In genomic region chr5:1019001-1019651, GRCh38 we compare ENCODE assay signal across 18 cellular contexts. TPM values are rescaled to one million over a fixed set of nuclear protein-coding genes. Genes with fewer than 3 reads are reported as not detected.
DNase-seq lines count a peak whose midpoint lies in the region; ATAC-seq and TF ChIP-seq lines count a peak whose summit lies in the region.
"Had no signal": no experiment of that assay in that cellular context is flagged by ENCODE, and none has a peak within 500 bp of the region (broad histone marks: within the 10 kb centered on the region; RNA-seq: fewer than 3 reads in every experiment).

No MANE protein-coding gene starts in this region.

- H3K27me3 ChIP-seq in right atrium auricular region (no peaks in the 10 kb centered on the region), mesenchymal stem cell (ENCODE audit: control insufficient read depth in 1 of 2, insufficient read depth in 1 of 2, low read length in 2 of 2) (peaks cover 28 to 41% of the 10 kb centered on the region in 2 experiments), spleen (replicated peaks in 1 of 7) (peaks cover 0 to 6% (median 0%) of the 10 kb centered on the region in 7 donors)

- peak overlapping the region; percentile 39 for H4K91ac ChIP-seq in mesenchymal stem cell (ENCODE audit: low read length)

- no peak for TF ChIP-seq POLR2A in spleen (IDR thresholded peaks at IDR 0.05)

- H3K23ac ChIP-seq in mesenchymal stem cell (ENCODE audit: low read length in 2 of 2), result no peak overlapping the region

- H3K27ac Mint-ChIP-seq in glutamatergic neuron (ENCODE audit: unreplicated experiment), result no peak overlapping the region
- H3K27ac Mint-ChIP-seq in endothelial cell (ENCODE audit: unreplicated experiment), result no peak overlapping the region

- H2BK12ac ChIP-seq in mesenchymal stem cell (ENCODE audit: low read length in 2 of 2), result no peak overlapping the region

- TF ChIP-seq CTCF in right atrium auricular region (IDR thresholded peaks at IDR 0.05) (no peak), glutamatergic neuron (IDR thresholded peaks at IDR 0.05; ENCODE audit: partially characterized antibody, unreplicated experiment) (no peak), spleen (IDR thresholded peaks at IDR 0.05 in 8 of 11, conservative IDR thresholded peaks at IDR 0.05 in 3 of 11) (no peak), endothelial cell (IDR thresholded peaks at IDR 0.05; ENCODE audit: unreplicated experiment) (no peak)

- H3K9ac ChIP-seq in mesenchymal stem cell (ENCODE audit: low read length), result no peak overlapping the region
- H3K9ac ChIP-seq: GM23248 had no signal

- H2AK5ac ChIP-seq in mesenchymal stem cell (ENCODE audit: low read length, severe bottlenecking), result no peak overlapping the region

- H3K14ac ChIP-seq in mesenchymal stem cell (ENCODE audit: low read length in 2 of 2), result no peak overlapping the region

- H3K4me1 ChIP-seq in right atrium auricular region (no peaks in the 10 kb centered on the region), mesenchymal stem cell (ENCODE audit: control insufficient read depth, insufficient read depth, low read depth, low read length) (no peaks in the 10 kb centered on the region), spleen (peaks cover 0 to 4% (median 0%) of the 10 kb centered on the region in 6 donors)

- no peak overlapping the region for H2BK120ac ChIP-seq in mesenchymal stem cell (ENCODE audit: low read depth, low read length)

- DNase-seq in Right ventricle myocardium inferior (ENCODE audit: missing footprints) (peak; percentile 52), right atrium auricular region (ENCODE audit: low spot score) (no peak), glutamatergic neuron (peak; percentile 19), mesenchymal stem cell (no peak), spleen (peak; percentile 69), D341Med (ENCODE audit: low spot score) (no peak), endothelial cell (ENCODE audit: low spot score) (no peak), midbrain (lab: John Stamatoyannopoulos, UW) (no peak)
- DNase-seq: 8988T, C1 segment of cervical spinal cord, DND-41, GM23248, Karpas-422, MM.1S, NCI-H1105, NCI-H1694, NCI-H226, NCI-H524 treated with DMSO at 0.1 percent for 48 hours had no signal

- no peak overlapping the region for H2BK5ac ChIP-seq in mesenchymal stem cell (ENCODE audit: low read depth, low read length, poor library complexity, severe bottlenecking)

- H4K8ac ChIP-seq in mesenchymal stem cell (ENCODE audit: low read length), result no peak overlapping the region

- 82% methylated on average over 29 of the region's 29 CpGs for WGBS in mesenchymal stem cell
- WGBS in spleen, 5 donors, result 82 to 89% (median 84%) methylated on average over 28 to 29 of the region's 29 CpGs

- H3K36me3 ChIP-seq in right atrium auricular region (no peaks in the 10 kb centered on the region), mesenchymal stem cell (ENCODE audit: control insufficient read depth in 1 of 2, insufficient read depth in 2 of 2, low read depth in 1 of 2, low read length in 2 of 2) (no peaks in the 10 kb centered on the region), spleen (no peaks in the 10 kb centered on the region)

- H3K4me3 ChIP-seq in right atrium auricular region, result no peak overlapping the region
- no peak overlapping the region for H3K4me3 ChIP-seq in mesenchymal stem cell (ENCODE audit: insufficient read depth in 1 of 2, low read depth in 1 of 2, low read length in 2 of 2)
- H3K4me3 ChIP-seq in spleen, result no peak overlapping the region
- H3K4me3 ChIP-seq: GM23248 had no signal

- no peak overlapping the region for H3K4me2 ChIP-seq in mesenchymal stem cell (ENCODE audit: low read length, poor library complexity, severe bottlenecking)

- ATAC-seq in Right ventricle myocardium inferior, result no peak

- H3K27me3 Mint-ChIP-seq in glutamatergic neuron (ENCODE audit: unreplicated experiment), result peaks cover 5% of the 10 kb centered on the region
- H3K27me3 Mint-ChIP-seq in endothelial cell (ENCODE audit: unreplicated experiment), result peaks cover 1% of the 10 kb centered on the region

- no peak overlapping the region for H3K4me3 Mint-ChIP-seq in glutamatergic neuron (ENCODE audit: unreplicated experiment)
- no peak overlapping the region for H3K4me3 Mint-ChIP-seq in endothelial cell (ENCODE audit: unreplicated experiment)

- no peak overlapping the region for H2BK15ac ChIP-seq in mesenchymal stem cell (ENCODE audit: low read depth, poor library complexity, severe bottlenecking)

- peaks cover 7% of the 10 kb centered on the region for H3K4me1 Mint-ChIP-seq in glutamatergic neuron (ENCODE audit: low read depth, unreplicated experiment)
- H3K4me1 Mint-ChIP-seq in endothelial cell (ENCODE audit: unreplicated experiment), result no peaks in the 10 kb centered on the region

- H2AFZ ChIP-seq in mesenchymal stem cell (ENCODE audit: low read depth, low read length), result no peak overlapping the region
- H2AFZ ChIP-seq: GM23248 had no signal

- intact Hi-C loops in Right ventricle myocardium inferior (cut with DNase I), result no loop called here
- intact Hi-C loops in spleen (cut with DNase I; ENCODE audit: low total_unique reads), result no loop called here

- H3K79me1 ChIP-seq in mesenchymal stem cell (replicated peaks; ENCODE audit: low read length, poor library complexity, severe bottlenecking), result no peaks in the 10 kb centered on the region

- H3K9me3 Mint-ChIP-seq in glutamatergic neuron (ENCODE audit: unreplicated experiment) (peaks cover 4% of the 10 kb centered on the region), endothelial cell (ENCODE audit: unreplicated experiment) (no peaks in the 10 kb centered on the region)

- no peaks in the 10 kb centered on the region for H3K9me3 ChIP-seq in right atrium auricular region
- H3K9me3 ChIP-seq in mesenchymal stem cell (ENCODE audit: control insufficient read depth, low read length), result no peaks in the 10 kb centered on the region
- no peaks in the 10 kb centered on the region for H3K9me3 ChIP-seq in spleen

- no peaks in the 10 kb centered on the region for H3K36me3 Mint-ChIP-seq in glutamatergic neuron (ENCODE audit: unreplicated experiment)
- H3K36me3 Mint-ChIP-seq in endothelial cell (ENCODE audit: low read depth, unreplicated experiment), result no peaks in the 10 kb centered on the region

- H3K27ac ChIP-seq in right atrium auricular region, result no peak overlapping the region
- H3K27ac ChIP-seq in mesenchymal stem cell (ENCODE audit: low read length, poor library complexity, severe bottlenecking), result no peak overlapping the region
- H3K27ac ChIP-seq in spleen, result no peak overlapping the region
- H3K27ac ChIP-seq: GM23248 had no signal

- H3K4ac ChIP-seq in mesenchymal stem cell (ENCODE audit: low read depth in 1 of 2, low read length in 2 of 2), result no peak overlapping the region

- H3K18ac ChIP-seq in mesenchymal stem cell (ENCODE audit: low read depth in 1 of 2, low read length in 2 of 2), result no peak overlapping the region

RNA-seq across cellular contexts. Expression of gene NKD2, which starts 10.5 kb away (rescaled TPM):
- 4.4 TPM for total RNA-seq in Right ventricle myocardium inferior
- total RNA-seq in right atrium auricular region, result 1 to 10 TPM; 2.4 to 2.8 TPM
- total RNA-seq in glutamatergic neuron (ENCODE audit: unreplicated experiment), result 41.7 TPM
- polyA plus RNA-seq in mesenchymal stem cell (2013, experiment 1 of 2), result 6.5 TPM
- 6.2 TPM for polyA plus RNA-seq in mesenchymal stem cell (2013, experiment 2 of 2)
- total RNA-seq in spleen, result 10 to 100 TPM in 6 of 7 donors, 1 to 10 TPM in 1; 1.4 to 52.3 (median 17.9) TPM
- 10 to 100 TPM in 1 of 3 donors, 1 to 10 TPM in 2; 5.9 to 16.4 (median 7.0) TPM for polyA plus RNA-seq in spleen
- total RNA-seq in endothelial cell (ENCODE audit: unreplicated experiment), result 1.8 TPM
- total RNA-seq: GM23248 had no signal
- polyA plus RNA-seq: GM23248 had no signal

Comparison
In these comparisons a context has a peak if more than half of its experiments do, and no peak if none do; other contexts are left out.
1. DNase-seq: peak in Right ventricle myocardium inferior (single experiment), glutamatergic neuron (single experiment) and spleen (single experiment); none in right atrium auricular region (single experiment), mesenchymal stem cell (single experiment), D341Med (single experiment), endothelial cell (single experiment) and midbrain (single experiment).